Comparison of ENCODE assay signal across 9 cellular contexts in the genomic region with DNA sequence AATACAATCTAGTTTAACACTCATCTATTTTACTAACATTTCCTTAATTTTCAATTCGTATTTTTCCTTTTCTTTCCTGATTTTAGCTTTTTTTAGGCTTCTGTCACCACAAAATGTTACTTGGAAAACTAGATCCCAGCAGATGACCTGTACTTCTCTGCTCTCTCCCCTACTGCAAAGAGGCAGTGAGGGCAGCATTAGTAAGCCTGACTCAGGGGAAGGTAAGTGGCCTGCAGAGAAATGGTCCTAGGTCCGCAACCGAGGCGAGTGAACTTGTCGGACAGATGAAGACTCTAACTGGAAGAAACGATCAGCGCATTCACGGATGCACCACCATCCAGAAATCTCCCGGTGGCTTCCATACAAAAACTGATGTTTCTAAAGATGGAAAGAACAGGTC. TPM values are rescaled to one million over a fixed set of nuclear protein-coding genes. Genes with fewer than 3 reads are reported as not detected.
DNase-seq lines count a peak whose midpoint lies in the region; ATAC-seq and TF ChIP-seq lines count a peak whose summit lies in the region.
"Had no signal": no experiment of that assay in that cellular context is flagged by ENCODE, and none has a peak within 500 bp of the region (broad histone marks: within the 10 kb centered on the region; RNA-seq: fewer than 3 reads in every experiment).

No MANE protein-coding gene starts in this region.

- H2AFZ ChIP-seq in ACC112 (ENCODE audit: low read length, unreplicated experiment) = no peak overlapping the region
- no peak overlapping the region for H2AFZ ChIP-seq in KMS-11 (ENCODE audit: low read depth)

- no peaks in the 10 kb centered on the region for H3K27me3 ChIP-seq in ACC112 (ENCODE audit: insufficient read depth, low read length)
- no peaks in the 10 kb centered on the region for H3K27me3 ChIP-seq in KMS-11 (ENCODE audit: insufficient read depth, low read depth)

- H3K27ac ChIP-seq in ACC112 (ENCODE audit: low read depth, low read length) (peak overlapping the region; percentile 100), KMS-11 (peak overlapping the region; percentile 91), cingulate gyrus (ENCODE audit: low read depth, low read length) (peak overlapping the region; percentile 83)

- peak overlapping the region; percentile 63 for H3K9ac ChIP-seq in KMS-11

- peak overlapping the region; percentile 95 to 100 for H3K27ac Mint-ChIP-seq in natural killer cell

- H3K4me2 ChIP-seq in KMS-11 = 0 out of 2 replicates have a peak overlapping the region, but pooled peaks have one; percentile 68

- intact Hi-C loops in natural killer cell (cut with micrococcal nuclease) = loop anchor here (2.0 to 10.0 kb wide), 3 partner anchors 248 to 1650 kb away; a partner anchor contains a TSS

- H3K4me1 Mint-ChIP-seq in natural killer cell = peaks cover 47 to 57% of the 10 kb centered on the region in 2 donors

- H3K36me3 Mint-ChIP-seq in natural killer cell = no peaks in the 10 kb centered on the region

- no peak for DNase-seq in natural killer cell
- no peak for DNase-seq in central memory CD4-positive, alpha-beta T cell
- DNase-seq in NCI-H82 (lab: John Stamatoyannopoulos, UW) = no peak
- no peak for DNase-seq in T-helper 9 cell
- DNase-seq: cortex of kidney had no signal

- no peaks in the 10 kb centered on the region for H3K9me3 Mint-ChIP-seq in natural killer cell

- H4K20me1 ChIP-seq in KMS-11 (ENCODE audit: insufficient read depth) = no peaks in the 10 kb centered on the region

- H3K79me2 ChIP-seq in ACC112 (ENCODE audit: control insufficient read depth, insufficient read depth, low read length, unreplicated experiment) (no peaks in the 10 kb centered on the region), KMS-11 (ENCODE audit: insufficient read depth, low read depth) (no peaks in the 10 kb centered on the region)

- H3K4me1 ChIP-seq in ACC112 (ENCODE audit: control insufficient read depth, insufficient read depth, low read length, unreplicated experiment) (peaks cover 43% of the 10 kb centered on the region), KMS-11 (ENCODE audit: low read depth, poor library complexity, severe bottlenecking) (peaks cover 25% of the 10 kb centered on the region)

- ATAC-seq in natural killer cell (no peak), GM21529 (IDR thresholded peaks at IDR 0.05; ENCODE audit: unreplicated experiment) (no peak)

- H3K4me3 Mint-ChIP-seq in natural killer cell = peak overlapping the region; percentile 84

- H3K27me3 Mint-ChIP-seq in natural killer cell (ENCODE audit: low read depth in 2 of 2) = no peaks in the 10 kb centered on the region

- H3K36me3 ChIP-seq in ACC112 (ENCODE audit: insufficient read depth, low read length) (peaks cover 8% of the 10 kb centered on the region; the same call in 1 of the 2 replicates), KMS-11 (ENCODE audit: insufficient read depth) (no peaks in the 10 kb centered on the region)

- TF ChIP-seq CTCF in KMS-11 (conservative IDR thresholded peaks at IDR 0.05; ENCODE audit: low read depth, low read length) (no peak), natural killer cell (IDR thresholded peaks at IDR 0.05) (no peak)

- H3K4me3 ChIP-seq in ACC112 (ENCODE audit: low read depth, low read length) (peak overlapping the region; percentile 57), KMS-11 (IDR thresholded peaks at IDR 0.05; ENCODE audit: insufficient read depth, low read depth, low read length) (no peak overlapping the region)

RNA-seq across cellular contexts. Expression of a gene that starts 20.4 kb away (rescaled TPM):
- 10 to 100 TPM; 49.5 to 61.1 (median 54.1) TPM for total RNA-seq in natural killer cell

RNA-seq across cellular contexts. Expression of a gene that starts 20.6 kb away (rescaled TPM):
- total RNA-seq in natural killer cell = 1 to 10 TPM; 2.1 to 4.3 (median 3.4) TPM

RNA-seq across cellular contexts. Expression of a gene that starts 33.2 kb away (rescaled TPM):
- 10 to 100 TPM; 45.5 to 62.1 (median 50.0) TPM for total RNA-seq in natural killer cell

RNA-seq across cellular contexts. Expression of a gene that starts 33.4 kb away (rescaled TPM):
- 1 to 10 TPM; 7.6 to 9.1 (median 8.9) TPM for total RNA-seq in natural killer cell
